In genomic region chr22:39519681-39520053, GRCh38 we compare ENCODE assay signal across 1 cellular context.
TF ChIP-seq lines count a peak whose summit lies in the region.

No MANE protein-coding gene starts in this region.

TF ChIP-seq in HepG2, 621 proteins besides CTCF, POLR2A, EP300 and RAD21 (continues in another document):
- no peak for TF ChIP-seq ZNF3 (CRISPR knock-in tag; IDR thresholded peaks at IDR 0.05)
- no peak for TF ChIP-seq SNAPC4 (CRISPR knock-in tag; IDR thresholded peaks at IDR 0.05)
- TF ChIP-seq NFATC3 (CRISPR knock-in tag; IDR thresholded peaks at IDR 0.05) = no peak
- TF ChIP-seq ZNF512 (CRISPR knock-in tag; IDR thresholded peaks at IDR 0.05) = no peak
- TF ChIP-seq ZBTB21 (CRISPR knock-in tag; IDR thresholded peaks at IDR 0.05) = no peak
- TF ChIP-seq REXO4 (CRISPR knock-in tag; IDR thresholded peaks at IDR 0.05; ENCODE audit: borderline replicate concordance) = no peak
- peak; percentile 74; the same call in 1 of the 2 replicates for TF ChIP-seq HDAC1 (CRISPR knock-in tag; IDR thresholded peaks at IDR 0.05)
- TF ChIP-seq DR1 (CRISPR knock-in tag; IDR thresholded peaks at IDR 0.05) = peak; percentile 28; the same call in 1 of the 2 replicates
- TF ChIP-seq ZBTB4 (CRISPR knock-in tag; IDR thresholded peaks at IDR 0.05; ENCODE audit: borderline replicate concordance) = no peak
- TF ChIP-seq ZNF589 (CRISPR knock-in tag; conservative IDR thresholded peaks at IDR 0.05) = no peak
- peak; percentile 5; the same call in 1 of the 2 replicates for TF ChIP-seq ELF4 (CRISPR knock-in tag; IDR thresholded peaks at IDR 0.05; ENCODE audit: borderline replicate concordance)
- no peak for TF ChIP-seq CBX1 (IDR thresholded peaks at IDR 0.05; ENCODE audit: low read depth)
- TF ChIP-seq POGZ (CRISPR knock-in tag; IDR thresholded peaks at IDR 0.05) = peak; percentile 4; the same call in 1 of the 2 replicates
- TF ChIP-seq TCF7L2 (IDR thresholded peaks at IDR 0.05; ENCODE audit: low read depth, low read length) = no peak
- TF ChIP-seq CREB1 (IDR thresholded peaks at IDR 0.05) = no peak
- no peak for TF ChIP-seq CREB1 (CRISPR knock-in tag; IDR thresholded peaks at IDR 0.05)
- TF ChIP-seq PCBP1 (IDR thresholded peaks at IDR 0.05; ENCODE audit: borderline replicate concordance, low read depth, low read length) = no peak
- TF ChIP-seq IKZF4 (CRISPR knock-in tag; IDR thresholded peaks at IDR 0.05; ENCODE audit: borderline replicate concordance, low read depth, not compliant biosample characterization) = peak; percentile 34
- TF ChIP-seq SMAD1 (CRISPR knock-in tag; IDR thresholded peaks at IDR 0.05; ENCODE audit: borderline replicate concordance, low read depth) = no peak
- peak; percentile 96 for TF ChIP-seq AGO2 (optimal IDR thresholded peaks at IDR 0.05; ENCODE audit: low read depth, low read length)
- TF ChIP-seq ZNF598 (CRISPR knock-in tag; IDR thresholded peaks at IDR 0.05; ENCODE audit: borderline replicate concordance) = peak; percentile 40; the same call in 1 of the 2 replicates
- no peak for TF ChIP-seq MAF1 (CRISPR knock-in tag; IDR thresholded peaks at IDR 0.05; ENCODE audit: borderline replicate concordance)
- TF ChIP-seq NFYC (CRISPR knock-in tag; IDR thresholded peaks at IDR 0.05) = no peak
- no peak for TF ChIP-seq ZNF30 (CRISPR knock-in tag; IDR thresholded peaks at IDR 0.05)
- TF ChIP-seq RXRA (CRISPR knock-in tag; IDR thresholded peaks at IDR 0.05) = peak; percentile 50; the same call in 1 of the 2 replicates
- TF ChIP-seq HNRNPUL1 (IDR thresholded peaks at IDR 0.05; ENCODE audit: low read depth, low read length) = no peak
- no peak for TF ChIP-seq ZNF558 (CRISPR knock-in tag; IDR thresholded peaks at IDR 0.05; ENCODE audit: borderline replicate concordance)
- TF ChIP-seq ZFP37 (CRISPR knock-in tag; IDR thresholded peaks at IDR 0.05; ENCODE audit: borderline replicate concordance) = no peak
- TF ChIP-seq ZNF567 (CRISPR knock-in tag; IDR thresholded peaks at IDR 0.05; ENCODE audit: borderline replicate concordance) = no peak
- TF ChIP-seq MAFG (CRISPR knock-in tag; IDR thresholded peaks at IDR 0.05) = no peak
- TF ChIP-seq ZNF564 (CRISPR knock-in tag; IDR thresholded peaks at IDR 0.05) = no peak; the same call in 1 of the 2 replicates
- peak; percentile 54; the same call in 1 of the 2 replicates for TF ChIP-seq ZNF441 (CRISPR knock-in tag; IDR thresholded peaks at IDR 0.05; ENCODE audit: borderline replicate concordance)
- no peak for TF ChIP-seq MLX (CRISPR knock-in tag; IDR thresholded peaks at IDR 0.05)
- no peak for TF ChIP-seq ZKSCAN1 (IDR thresholded peaks at IDR 0.05; ENCODE audit: low read length)
- TF ChIP-seq ZNF496 (CRISPR knock-in tag; IDR thresholded peaks at IDR 0.05; ENCODE audit: insufficient replicate concordance) = no peak
- TF ChIP-seq DMAP1 (CRISPR knock-in tag; IDR thresholded peaks at IDR 0.05) = no peak
- no peak for TF ChIP-seq GTF2F1 (IDR thresholded peaks at IDR 0.05; ENCODE audit: low read length)
- TF ChIP-seq ARID2 (CRISPR knock-in tag; IDR thresholded peaks at IDR 0.05; ENCODE audit: borderline replicate concordance) = no peak; the same call in 1 of the 2 replicates
- no peak for TF ChIP-seq ZKSCAN5 (CRISPR knock-in tag; IDR thresholded peaks at IDR 0.05)
- TF ChIP-seq ZBTB40 (IDR thresholded peaks at IDR 0.05) = no peak
- TF ChIP-seq ZBTB40 (CRISPR knock-in tag; IDR thresholded peaks at IDR 0.05) = no peak; the same call in none of the 2 replicates
- TF ChIP-seq CBX5 (CRISPR knock-in tag; IDR thresholded peaks at IDR 0.05; ENCODE audit: borderline replicate concordance) = no peak
- TF ChIP-seq HDAC6 (IDR thresholded peaks at IDR 0.05; ENCODE audit: low read depth, low read length) = no peak
- no peak for TF ChIP-seq TSC22D2 (CRISPR knock-in tag; IDR thresholded peaks at IDR 0.05; ENCODE audit: borderline replicate concordance)
